In genomic region chr7:105161366-105161765, GRCh38 we compare ENCODE assay signal across 16 cellular contexts.
DNase-seq lines count a peak whose midpoint lies in the region; ATAC-seq and TF ChIP-seq lines count a peak whose summit lies in the region.
"Had no signal": no experiment of that assay in that cellular context is flagged by ENCODE, and none has a peak within 500 bp of the region (broad histone marks: within the 10 kb centered on the region; RNA-seq: fewer than 3 reads in every experiment).

No MANE protein-coding gene starts in this region.

- H2BK5ac ChIP-seq in IMR-90 (ENCODE audit: low read depth, low read length, poor library complexity, severe bottlenecking) = no peak overlapping the region

- intact Hi-C loops in IMR-90 (cut with micrococcal nuclease) = no loop called here
- intact Hi-C loops in upper lobe of right lung (cut with DNase I) = no loop called here

- H3K36me3 ChIP-seq in DND-41 (ENCODE audit: insufficient read depth, low read length) (peaks cover 97% of the 10 kb centered on the region), IMR-90 (ENCODE audit: control insufficient read depth, insufficient read depth, low read length) (peaks cover 15% of the 10 kb centered on the region), upper lobe of right lung (peaks cover 32% of the 10 kb centered on the region)

- H3K14ac ChIP-seq in IMR-90 (replicated peaks; ENCODE audit: low read depth, low read length) = peak overlapping the region; percentile 32; the same call in 1 of the 2 replicates

- BruUV-seq in IMR-90 (replicated peaks; lab: Mats Ljungman, UMichigan) = no TSS peak

- POLR2A ChIA-PET in IMR-90 (lab: Charles Lee; ENCODE audit: unreplicated experiment) = no interaction called here

- CTCF ChIA-PET in IMR-90 (lab: Yijun Ruan, JAX) = interaction anchor here (0.7 kb wide), 1 partner anchor 14 kb away, joined by 3 read pairs; no protein-coding TSS in a partner anchor

- H4K20me1 ChIP-seq in DND-41 (ENCODE audit: insufficient read depth, low read length) = peaks cover 39% of the 10 kb centered on the region
- peaks cover 2% of the 10 kb centered on the region; the same call in 1 of the 2 replicates for H4K20me1 ChIP-seq in IMR-90 (ENCODE audit: insufficient read depth, low read length)

- dilution Hi-C loops in IMR-90 (cut with HindIII; ENCODE audit: low sequenced_read_pairs, unreplicated experiment) = no loop called here

- no peak for TF ChIP-seq CTCF in DND-41 (IDR thresholded peaks at IDR 0.05; ENCODE audit: borderline replicate concordance, extremely low read depth, low read length, poor library complexity, severe bottlenecking)
- no peak for TF ChIP-seq CTCF in IMR-90 (conservative IDR thresholded peaks at IDR 0.05; ENCODE audit: low read depth, low read length)
- TF ChIP-seq CTCF in upper lobe of right lung (IDR thresholded peaks at IDR 0.05) = no peak

- H3K9ac ChIP-seq in DND-41 (ENCODE audit: low read depth, low read length) (no peak overlapping the region), IMR-90 (ENCODE audit: low read depth, low read length) (no peak overlapping the region)

- no peaks in the 10 kb centered on the region for H3K4me1 ChIP-seq in DND-41 (ENCODE audit: insufficient read depth, low read length)
- H3K4me1 ChIP-seq in IMR-90 (ENCODE audit: control insufficient read depth, insufficient read depth, low read length) = no peaks in the 10 kb centered on the region
- no peaks in the 10 kb centered on the region for H3K4me1 ChIP-seq in upper lobe of right lung
- H3K4me1 ChIP-seq: BE2C had no signal

- no CpG with 5 or more reads among the region's 1 CpG for WGBS in IMR-90 (ENCODE audit: extremely low coverage in 2 of 2, insufficient read length in 1 of 2), 2 experiments

- H3K27ac ChIP-seq in DND-41 (ENCODE audit: low read length) (no peak overlapping the region), IMR-90 (ENCODE audit: insufficient read depth, low read length) (no peak overlapping the region), upper lobe of right lung (no peak overlapping the region)

- no peak for TF ChIP-seq RAD21 in IMR-90 (IDR thresholded peaks at IDR 0.05; ENCODE audit: low read length)

- peaks cover 99% of the 10 kb centered on the region for H3K79me2 ChIP-seq in DND-41 (ENCODE audit: insufficient read depth, low read length)

- H3K27me3 ChIP-seq in DND-41 (ENCODE audit: insufficient read depth, low read length, poor library complexity) (no peaks in the 10 kb centered on the region), IMR-90 (ENCODE audit: control insufficient read depth, insufficient read depth, low read length) (no peaks in the 10 kb centered on the region), upper lobe of right lung (no peaks in the 10 kb centered on the region)
- H3K27me3 ChIP-seq: BE2C had no signal

- DNase-seq in DND-41 (no peak), IMR-90 (no peak), NCI-H69 (lab: John Stamatoyannopoulos, UW) (peak; percentile 32), upper lobe of right lung (no peak), T-helper 1 cell (no peak)
- DNase-seq: ACHN; BE2C; C1 segment of cervical spinal cord; CD4-positive, CD25-positive, alpha-beta regulatory T cell; CD8-positive, alpha-beta memory T cell; COR-L47; DMS 273 treated with DMSO at 0.1 percent for 48 hours; DMS53; HCEC 1CT had no signal

- H4K8ac ChIP-seq in IMR-90 (ENCODE audit: low read depth in 2 of 2, low read length in 2 of 2) = no peak overlapping the region

- no peak overlapping the region for H4K91ac ChIP-seq in IMR-90 (ENCODE audit: insufficient read depth, low read depth, low read length)

- H3K9me3 ChIP-seq in DND-41 (ENCODE audit: insufficient read depth, low read length, severe bottlenecking) = no peaks in the 10 kb centered on the region
- H3K9me3 ChIP-seq in IMR-90 (ENCODE audit: control insufficient read depth, insufficient read depth, low read length) = peaks cover 1% of the 10 kb centered on the region; the same call in 1 of the 2 replicates
- no peaks in the 10 kb centered on the region for H3K9me3 ChIP-seq in upper lobe of right lung
- H3K9me3 ChIP-seq: BE2C had no signal

- H2AK5ac ChIP-seq in IMR-90 (ENCODE audit: low read depth, low read length) = no peak overlapping the region

- no peak for TF ChIP-seq POLR2A in IMR-90 (IDR thresholded peaks at IDR 0.05; ENCODE audit: low read depth, low read length)

- H3K18ac ChIP-seq in IMR-90 (ENCODE audit: low read depth, low read length) = no peak overlapping the region

- in situ Hi-C loops in IMR-90 (cut with MboI; ENCODE audit: low sequenced_read_pairs) = no loop called here

- H2BK20ac ChIP-seq in IMR-90 (ENCODE audit: low read depth, low read length) = no peak overlapping the region

- no peak overlapping the region for H2AK9ac ChIP-seq in IMR-90 (replicated peaks; ENCODE audit: low read depth, low read length, poor library complexity)

- H3K4ac ChIP-seq in IMR-90 (ENCODE audit: low read depth, low read length) = no peak overlapping the region

- peaks cover 11 to 15% of the 10 kb centered on the region in 2 experiments for H3K79me1 ChIP-seq in IMR-90 (ENCODE audit: low read depth in 1 of 2, low read length in 2 of 2)

- H3K23ac ChIP-seq in IMR-90 (ENCODE audit: low read depth, low read length) = no peak overlapping the region

- H3K4me3 ChIP-seq in DND-41 (ENCODE audit: low read depth in 1 of 2, low read length in 2 of 2) (no peak overlapping the region), IMR-90 (ENCODE audit: insufficient read depth, low read depth, low read length) (no peak overlapping the region), upper lobe of right lung (no peak overlapping the region)
- H3K4me3 ChIP-seq: GM23338 had no signal

- 0 out of 3 replicates have a peak, but pooled peaks have one; percentile 41 for ATAC-seq in DND-41 (ENCODE audit: insufficient read depth, low read depth)
- ATAC-seq in IMR-90 (ENCODE audit: low read depth) = no peak
- ATAC-seq in upper lobe of right lung = peak; percentile 44
- no peak for ATAC-seq in HG03571 (IDR thresholded peaks at IDR 0.05; ENCODE audit: unreplicated experiment)
- ATAC-seq: GM23338 had no signal

- H2BK15ac ChIP-seq in IMR-90 (ENCODE audit: low read depth, low read length) = no peak overlapping the region

- no peak overlapping the region for H2AFZ ChIP-seq in DND-41 (ENCODE audit: low read depth, low read length)
- no peak overlapping the region for H2AFZ ChIP-seq in IMR-90 (replicated peaks; ENCODE audit: low read length, poor library complexity)
- H2AFZ ChIP-seq: GM23338 had no signal

- H2BK120ac ChIP-seq in IMR-90 (ENCODE audit: low read depth, low read length) = no peak overlapping the region

- H3K4me2 ChIP-seq in DND-41 (ENCODE audit: insufficient read depth, low read length) = no peak overlapping the region
- no peak overlapping the region for H3K4me2 ChIP-seq in IMR-90 (ENCODE audit: low read depth, low read length)
- H3K4me2 ChIP-seq: GM23338 had no signal

- no peak overlapping the region for H4K5ac ChIP-seq in IMR-90 (ENCODE audit: low read depth, low read length)

- peaks cover 3% of the 10 kb centered on the region; the same call in 1 of the 2 replicates for H3K9me1 ChIP-seq in IMR-90 (ENCODE audit: insufficient read depth, low read length)

- no peak overlapping the region for H3K56ac ChIP-seq in IMR-90 (ENCODE audit: extremely low read depth, insufficient read depth, low read length)

TF ChIP-seq in IMR-90, 13 proteins besides CTCF, POLR2A, EP300 and RAD21:
- TF ChIP-seq BHLHE40 (IDR thresholded peaks at IDR 0.05; ENCODE audit: low read depth, low read length) (no peak), RFX5 (IDR thresholded peaks at IDR 0.05; ENCODE audit: low read depth, low read length) (no peak), CHD1 (IDR thresholded peaks at IDR 0.05; ENCODE audit: low read depth, low read length) (no peak), RCOR1 (IDR thresholded peaks at IDR 0.05; ENCODE audit: insufficient replicate concordance, low read length) (no peak), NFE2L2 (IDR thresholded peaks at IDR 0.05; ENCODE audit: low read depth, low read length) (no peak), MAZ (IDR thresholded peaks at IDR 0.05; ENCODE audit: borderline replicate concordance, low read depth, low read length) (no peak)
- TF ChIP-seq, protein P1, sequence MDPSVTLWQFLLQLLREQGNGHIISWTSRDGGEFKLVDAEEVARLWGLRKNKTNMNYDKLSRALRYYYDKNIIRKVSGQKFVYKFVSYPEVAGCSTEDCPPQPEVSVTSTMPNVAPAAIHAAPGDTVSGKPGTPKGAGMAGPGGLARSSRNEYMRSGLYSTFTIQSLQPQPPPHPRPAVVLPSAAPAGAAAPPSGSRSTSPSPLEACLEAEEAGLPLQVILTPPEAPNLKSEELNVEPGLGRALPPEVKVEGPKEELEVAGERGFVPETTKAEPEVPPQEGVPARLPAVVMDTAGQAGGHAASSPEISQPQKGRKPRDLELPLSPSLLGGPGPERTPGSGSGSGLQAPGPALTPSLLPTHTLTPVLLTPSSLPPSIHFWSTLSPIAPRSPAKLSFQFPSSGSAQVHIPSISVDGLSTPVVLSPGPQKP (IDR thresholded peaks at IDR 0.05; ENCODE audit: borderline replicate concordance, low read depth, low read length) = no peak

Comparison
In these comparisons a context has a peak if more than half of its experiments do, and no peak if none do; other contexts are left out.
1. ATAC-seq: peak in DND-41 (single experiment) and upper lobe of right lung (single experiment); none in IMR-90 (single experiment) and HG03571 (single experiment).